19 cellular contexts compared by ENCODE assay signal in the genomic region with DNA sequence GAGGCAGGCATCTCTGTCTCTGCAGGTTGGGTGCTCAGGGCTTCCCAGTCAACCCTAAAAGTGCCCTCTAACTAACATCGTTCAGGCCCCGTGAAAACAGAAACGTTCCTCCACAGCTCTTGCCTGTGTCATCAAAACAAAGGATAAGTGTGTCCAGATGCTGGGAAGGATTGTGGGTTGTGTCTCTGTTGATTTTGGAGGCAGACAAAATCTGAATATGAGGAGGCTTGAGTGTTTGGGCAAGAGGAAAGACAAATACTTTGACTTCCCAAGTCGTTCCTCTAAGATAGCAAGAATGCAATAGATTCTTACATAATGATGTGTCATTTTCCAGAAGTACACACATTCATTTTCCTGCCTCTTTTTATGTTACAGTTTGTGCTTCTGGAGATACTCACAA. TPM values are rescaled to one million over a fixed set of nuclear protein-coding genes. Genes with fewer than 3 reads are reported as not detected.
DNase-seq lines count a peak whose midpoint lies in the region; TF ChIP-seq lines count a peak whose summit lies in the region.
"Had no signal": no experiment of that assay in that cellular context is flagged by ENCODE, and none has a peak within 500 bp of the region (broad histone marks: within the 10 kb centered on the region; RNA-seq: fewer than 3 reads in every experiment).

No MANE protein-coding gene starts in this region.

- peak; percentile 64 for DNase-seq in MCF 10A (ENCODE audit: unreplicated experiment)
- no peak for DNase-seq in breast epithelium (ENCODE audit: low spot score in 2 of 2)
- peak; percentile 83 for DNase-seq in brain pericyte (ENCODE audit: low read depth, low spot score)
- DNase-seq in islet precursor cell, result peak; percentile 36
- no peak for DNase-seq in SK-N-DZ (ENCODE audit: low spot score)
- no peak for DNase-seq in NCI-H2029 (lab: John Stamatoyannopoulos, UW)
- no peak for DNase-seq in mesenteric fat pad (ENCODE audit: low spot score)
- no peak for DNase-seq in GM19240 (ENCODE audit: insufficient read length, low spot score)
- DNase-seq: ACHN; activated CD4-positive, alpha-beta T cell treated with anti-CD3 and anti-CD28 coated beads for 1 hour; activated T-cell treated with anti-CD3 and anti-CD28 coated beads, Interleukin-2, amount 50 U/mL, for 4 hours; hippocampal formation; NCI-H1417; Peyer's patch; stimulated activated CD4-positive, alpha-beta T cell treated with anti-CD3 and anti-CD28 coated beads, Interleukin-12 subunit alpha, Interleukin-12 subunit beta, amount 100 ng/mL, for 4 hours; T-helper 17 cell had no signal

- CTCF ChIA-PET in MCF 10A (lab: Yijun Ruan, JAX), result no interaction called here

- no peaks in the 10 kb centered on the region for H3K27me3 ChIP-seq in breast epithelium
- H3K27me3 ChIP-seq: adrenal gland, Peyer's patch had no signal

- H3K27ac ChIP-seq in breast epithelium, result peak overlapping the region in 1 of 2 donors; percentile 22
- H3K27ac ChIP-seq: Peyer's patch, thoracic aorta had no signal

- intact Hi-C loops in MCF 10A (cut with micrococcal nuclease) (no loop called here), breast epithelium (cut with DNase I; ENCODE audit: low total_unique reads) (no loop called here)

- H3K4me3 ChIP-seq in breast epithelium, result no peak overlapping the region
- H3K4me3 ChIP-seq: adrenal gland, Peyer's patch, thoracic aorta had no signal

- no TSS peak for BruUV-seq in MCF 10A (replicated peaks; lab: Mats Ljungman, UMichigan)

- no peaks in the 10 kb centered on the region for H3K9me3 ChIP-seq in breast epithelium
- H3K9me3 ChIP-seq: adrenal gland, Peyer's patch, thoracic aorta had no signal

- H3K36me3 ChIP-seq in breast epithelium, result no peaks in the 10 kb centered on the region
- H3K36me3 ChIP-seq: adrenal gland, Peyer's patch, thoracic aorta had no signal

- no peak for TF ChIP-seq CTCF in MCF 10A (IDR thresholded peaks at IDR 0.05; ENCODE audit: unreplicated experiment)
- no peak for TF ChIP-seq CTCF in breast epithelium (IDR thresholded peaks at IDR 0.05)

- H3K27me3 Mint-ChIP-seq in MCF 10A (ENCODE audit: insufficient read depth, unreplicated experiment), result no peaks in the 10 kb centered on the region

- peaks cover 7% of the 10 kb centered on the region for H3K9me3 Mint-ChIP-seq in MCF 10A (ENCODE audit: unreplicated experiment)
- H3K9me3 Mint-ChIP-seq: activated T-cell treated with anti-CD3 and anti-CD28 coated beads, Interleukin-2, amount 50 U/mL, for 4 hours had no signal

- H3K4me3 Mint-ChIP-seq in MCF 10A (ENCODE audit: unreplicated experiment), result no peak overlapping the region
- H3K4me3 Mint-ChIP-seq: activated T-cell treated with anti-CD3 and anti-CD28 coated beads, Interleukin-2, amount 50 U/mL, for 4 hours; IgD-negative memory B cell; T-helper 17 cell had no signal

- no peaks in the 10 kb centered on the region for H3K36me3 Mint-ChIP-seq in MCF 10A (ENCODE audit: insufficient read depth, unreplicated experiment)

- no peak for TF ChIP-seq POLR2A in breast epithelium (IDR thresholded peaks at IDR 0.05)

- POLR2A ChIA-PET in MCF 10A (lab: Yijun Ruan, JAX), result interaction anchor here (1.3 kb wide), 1 partner anchor 10 kb away, joined by 3 read pairs; no protein-coding TSS in a partner anchor

- no peak overlapping the region for H3K27ac Mint-ChIP-seq in MCF 10A (ENCODE audit: low read depth, unreplicated experiment)
- H3K27ac Mint-ChIP-seq: IgD-negative memory B cell, T-helper 17 cell had no signal

- H3K4me1 ChIP-seq in breast epithelium, result no peaks in the 10 kb centered on the region
- H3K4me1 ChIP-seq: adrenal gland, Peyer's patch had no signal

- H3K4me1 Mint-ChIP-seq in MCF 10A (ENCODE audit: insufficient read depth, unreplicated experiment), result peaks cover 7% of the 10 kb centered on the region
- H3K4me1 Mint-ChIP-seq: T-helper 17 cell had no signal

RNA-seq across cellular contexts. Expression of gene SERPINA3, which starts 52.9 kb away (rescaled TPM):
- total RNA-seq in MCF 10A (2022) (44.5 and 54.5 TPM in 2 replicates), breast epithelium (1,000 to 10,000 TPM in 2 of 3 donors, 10 to 100 TPM in 1; 88.7 to 1,840 (median 1,497) TPM), mesenteric fat pad (139 TPM)
- not detected in 2 replicates for polyA plus RNA-seq in SK-N-DZ (2014; cell fraction: cytosol; rRNA removed)
- not detected in 2 replicates for polyA plus RNA-seq in SK-N-DZ (2014; cell fraction: nucleus; rRNA removed)
- total RNA-seq: T-helper 17 cell had no signal
- polyA plus RNA-seq: IgD-negative memory B cell had no signal

Comparison
In these comparisons a context has a peak if more than half of its experiments do, and no peak if none do; other contexts are left out.
1. DNase-seq: peak in MCF 10A (single experiment), brain pericyte (single experiment) and islet precursor cell (single experiment); none in breast epithelium (0 of 2), SK-N-DZ (single experiment), NCI-H2029 (single experiment), mesenteric fat pad (single experiment) and GM19240 (single experiment).